18 cellular contexts compared by ENCODE assay signal in genomic region chr3:138408751-138409161, GRCh38. TPM values are rescaled to one million over a fixed set of nuclear protein-coding genes. Genes with fewer than 3 reads are reported as not detected.
DNase-seq lines count a peak whose midpoint lies in the region; ATAC-seq and TF ChIP-seq lines count a peak whose summit lies in the region.
"Had no signal": no experiment of that assay in that cellular context is flagged by ENCODE, and none has a peak within 500 bp of the region (broad histone marks: within the 10 kb centered on the region; RNA-seq: fewer than 3 reads in every experiment).

No MANE protein-coding gene starts in this region.

- H3K27me3 ChIP-seq in HUES6 (ENCODE audit: control insufficient read depth, insufficient read depth, low read length): no peaks in the 10 kb centered on the region
- H3K27me3 ChIP-seq in gastrocnemius medialis: no peaks in the 10 kb centered on the region
- H3K27me3 ChIP-seq: tibial nerve had no signal

- H3K4me3 Mint-ChIP-seq in activated naive CD4-positive, alpha-beta T cell treated with anti-CD3 and anti-CD28 coated beads for 36 hours: no peak overlapping the region
- H3K4me3 Mint-ChIP-seq: activated CD8-positive, alpha-beta T cell treated with anti-CD3 and anti-CD28 coated beads for 36 hours; stimulated activated naive B cell treated with anti-CD40 and anti-IgM and Interleukin-4, amounts not matched to agents 10 μg/mL and 1 μg/mL and 100 μg/mL, for 72 hours had no signal

- peak; percentile 36 to 52 for ATAC-seq in gastrocnemius medialis
- ATAC-seq: activated CD8-positive, alpha-beta T cell treated with anti-CD3 and anti-CD28 coated beads for 36 hours; stimulated activated naive B cell treated with anti-CD40 and anti-IgM and Interleukin-4, amounts not matched to agents 10 μg/mL and 1 μg/mL and 100 μg/mL, for 72 hours had no signal

- no peak overlapping the region for H3K27ac Mint-ChIP-seq in activated naive CD4-positive, alpha-beta T cell treated with anti-CD3 and anti-CD28 coated beads for 36 hours
- H3K27ac Mint-ChIP-seq: activated CD8-positive, alpha-beta T cell treated with anti-CD3 and anti-CD28 coated beads for 36 hours; stimulated activated naive B cell treated with anti-CD40 and anti-IgM and Interleukin-4, amounts not matched to agents 10 μg/mL and 1 μg/mL and 100 μg/mL, for 72 hours had no signal

- peak overlapping the region; percentile 14 for H3K9ac ChIP-seq in HUES6 (ENCODE audit: low read length)

- no peaks in the 10 kb centered on the region for H3K36me3 Mint-ChIP-seq in activated naive CD4-positive, alpha-beta T cell treated with anti-CD3 and anti-CD28 coated beads for 36 hours (ENCODE audit: low read depth)
- H3K36me3 Mint-ChIP-seq: stimulated activated naive B cell treated with anti-CD40 and anti-IgM and Interleukin-4, amounts not matched to agents 10 μg/mL and 1 μg/mL and 100 μg/mL, for 72 hours had no signal

- DNase-seq in astrocyte of the hippocampus (ENCODE audit: low read depth, low spot score): peak; percentile 25
- peak; percentile 36 for DNase-seq in iPS DF 4.7 (ENCODE audit: extremely low read depth, low spot score)
- DNase-seq in gastrocnemius medialis: no peak
- DNase-seq in ureter (ENCODE audit: low spot score): no peak
- DNase-seq in NCI-H1694 treated with DMSO at 0.1 percent for 48 hours (lab: John Stamatoyannopoulos, UW): no peak
- no peak for DNase-seq in activated naive CD4-positive, alpha-beta T cell treated with anti-CD3 and anti-CD28 coated beads for 36 hours
- DNase-seq: activated CD8-positive, alpha-beta T cell treated with anti-CD3 and anti-CD28 coated beads for 36 hours; activated naive CD4-positive, alpha-beta T cell treated with Interleukin-2 at 50 U/mL for 16 hours; activated T-cell treated with anti-CD3 and anti-CD28 coated beads, Interleukin-2, amount 50 U/mL, for 1 hour; DMS79; NCI-H1436; NCI-H82; PC-9; stimulated activated naive B cell treated with anti-CD40 and anti-IgM and Interleukin-4, amounts not matched to agents 10 μg/mL and 1 μg/mL and 100 μg/mL, for 72 hours; T-helper 2 cell had no signal

- H3K27me3 Mint-ChIP-seq in activated naive CD4-positive, alpha-beta T cell treated with anti-CD3 and anti-CD28 coated beads for 36 hours (ENCODE audit: low read depth): peaks cover 6% of the 10 kb centered on the region

- CTCF ChIA-PET in activated naive CD4-positive, alpha-beta T cell treated with anti-CD3 and anti-CD28 coated beads for 36 hours (lab: Charles Lee): interaction anchor here (0.5 to 2.2 kb wide), 4 partner anchors 9 to 493 kb away, joined by 3 to 17 read pairs (median 4); no protein-coding TSS in a partner anchor

- peaks cover 4% of the 10 kb centered on the region for H3K4me1 Mint-ChIP-seq in activated naive CD4-positive, alpha-beta T cell treated with anti-CD3 and anti-CD28 coated beads for 36 hours (ENCODE audit: low read depth)

- H3K4me3 ChIP-seq in HUES6 (ENCODE audit: low read depth, low read length): no peak overlapping the region
- H3K4me3 ChIP-seq in gastrocnemius medialis: no peak overlapping the region
- H3K4me3 ChIP-seq: PC-9, tibial nerve had no signal

- no peak for TF ChIP-seq POLR2A in gastrocnemius medialis (IDR thresholded peaks at IDR 0.05)

- H3K36me3 ChIP-seq in HUES6 (ENCODE audit: control insufficient read depth, insufficient read depth, low read length) (peaks cover 12% of the 10 kb centered on the region), gastrocnemius medialis (peaks cover 0 to 17% of the 10 kb centered on the region in 2 donors)
- H3K36me3 ChIP-seq: WERI-Rb-1 had no signal

- H3K27ac ChIP-seq in HUES6 (ENCODE audit: low read depth, low read length) (no peak overlapping the region), gastrocnemius medialis (no peak overlapping the region)
- H3K27ac ChIP-seq: PC-9, tibial nerve, WERI-Rb-1 had no signal

- H3K9me3 Mint-ChIP-seq in activated naive CD4-positive, alpha-beta T cell treated with anti-CD3 and anti-CD28 coated beads for 36 hours: no peaks in the 10 kb centered on the region
- H3K9me3 Mint-ChIP-seq: activated CD8-positive, alpha-beta T cell treated with anti-CD3 and anti-CD28 coated beads for 36 hours; stimulated activated naive B cell treated with anti-CD40 and anti-IgM and Interleukin-4, amounts not matched to agents 10 μg/mL and 1 μg/mL and 100 μg/mL, for 72 hours had no signal

- H3K4me1 ChIP-seq in HUES6 (ENCODE audit: control insufficient read depth, insufficient read depth, low read length) (peaks cover 21% of the 10 kb centered on the region), gastrocnemius medialis (peaks cover 0 to 6% of the 10 kb centered on the region in 2 donors)

- no peak for TF ChIP-seq CTCF in gastrocnemius medialis (IDR thresholded peaks at IDR 0.05 in 4 of 5, conservative IDR thresholded peaks at IDR 0.05 in 1 of 5)

- in situ Hi-C loops in gastrocnemius medialis (cut with MboI; ENCODE audit: low sequenced_read_pairs in 4 of 4): loop anchor here in 3 of 4 donors (25.0 kb wide), 1 partner anchor 504 kb away; no protein-coding TSS in a partner anchor

- intact Hi-C loops in gastrocnemius medialis (cut with DNase I; ENCODE audit: low total_unique reads): no loop called here
- intact Hi-C loops in activated naive CD4-positive, alpha-beta T cell treated with anti-CD3 and anti-CD28 coated beads for 36 hours (cut with micrococcal nuclease): no loop called here

- no peaks in the 10 kb centered on the region for H3K9me3 ChIP-seq in HUES6 (ENCODE audit: control insufficient read depth, insufficient read depth, low read depth, low read length)
- H3K9me3 ChIP-seq in gastrocnemius medialis: no peaks in the 10 kb centered on the region
- H3K9me3 ChIP-seq: tibial nerve had no signal

RNA-seq across cellular contexts. Expression of gene ESYT3, which starts 25.7 kb away (rescaled TPM):
- total RNA-seq in gastrocnemius medialis (1 to 10 TPM in 1 of 4 donors, under 1 TPM in 3; 0.20 to 2.3 (median 0.77) TPM), ureter (0.94 TPM)
- total RNA-seq in activated naive CD4-positive, alpha-beta T cell treated with anti-CD3 and anti-CD28 coated beads for 36 hours: 1 to 10 TPM in 1 of 2 experiments, under 1 TPM in 1; 0.96 to 1.1 TPM

Comparison
In these comparisons a context has a peak if more than half of its experiments do, and no peak if none do; other contexts are left out.
1. DNase-seq: peak in astrocyte of the hippocampus (single experiment) and iPS DF 4.7 (single experiment); none in gastrocnemius medialis (0 of 2), ureter (single experiment), NCI-H1694 treated with DMSO at 0.1 percent for 48 hours (single experiment) and activated naive CD4-positive, alpha-beta T cell treated with anti-CD3 and anti-CD28 coated beads for 36 hours (single experiment).